In the genomic region with DNA sequence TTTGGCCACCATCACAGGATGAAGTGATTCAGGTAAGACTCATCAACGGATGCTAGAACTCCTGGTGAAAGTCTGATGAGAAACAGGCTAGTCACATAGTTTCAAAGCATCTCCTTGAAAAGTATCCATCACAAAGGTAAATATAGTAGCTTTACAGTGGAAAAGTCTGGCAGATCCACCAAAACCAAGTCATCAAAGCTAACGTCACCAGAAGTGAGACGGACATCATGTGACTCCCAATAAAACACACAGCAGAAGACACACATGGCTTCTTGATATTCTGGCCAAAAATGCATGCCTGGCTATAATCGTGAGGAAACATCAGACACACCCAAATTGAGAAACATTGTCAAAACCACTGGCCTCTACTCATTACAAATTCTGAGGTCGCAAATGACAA, we compare ENCODE assay signal across 17 cellular contexts. TPM values are rescaled to one million over a fixed set of nuclear protein-coding genes. Genes with fewer than 3 reads are reported as not detected.
DNase-seq lines count a peak whose midpoint lies in the region; ATAC-seq and TF ChIP-seq lines count a peak whose summit lies in the region.
"Had no signal": no experiment of that assay in that cellular context is flagged by ENCODE, and none has a peak within 500 bp of the region (broad histone marks: within the 10 kb centered on the region; RNA-seq: fewer than 3 reads in every experiment).

No MANE protein-coding gene starts in this region.

- no peaks in the 10 kb centered on the region for H3K9me2 ChIP-seq in PC-3 (replicated peaks; ENCODE audit: low read length)

- CTCF ChIA-PET in PC-3 (lab: Charles Lee): interaction anchor here (0.7 kb wide), 1 partner anchor 73 kb away, joined by 5 read pairs; no protein-coding TSS in a partner anchor

- H3F3A ChIP-seq in PC-3 (ENCODE audit: low read length, unreplicated experiment): no peaks in the 10 kb centered on the region
- no peaks in the 10 kb centered on the region for H3F3A ChIP-seq in smooth muscle cell (ENCODE audit: low read depth)

- POLR2A ChIA-PET in PC-3 (lab: Charles Lee; ENCODE audit: unreplicated experiment): interaction anchor here (0.6 kb wide), 2 partner anchors 17 to 436 kb away, joined by 3 to 5 read pairs; no protein-coding TSS in a partner anchor

- no peak overlapping the region for H2AFZ ChIP-seq in PC-3 (ENCODE audit: low read length)
- H2AFZ ChIP-seq in smooth muscle cell (ENCODE audit: low read depth): no peak overlapping the region
- H2AFZ ChIP-seq: GM23338 had no signal

- H3K9ac ChIP-seq in PC-3 (ENCODE audit: low read length): peak overlapping the region; percentile 93
- no peak overlapping the region for H3K9ac ChIP-seq in skeletal muscle satellite cell (ENCODE audit: low read depth, low read length)
- H3K9ac ChIP-seq in smooth muscle cell (ENCODE audit: low read depth): no peak overlapping the region

- intact Hi-C loops in PC-3 (cut with micrococcal nuclease): loop anchor here (1.0 to 2.0 kb wide), 3 partner anchors 17 to 61 kb away; a partner anchor contains a TSS
- intact Hi-C loops in dendritic cell treated with granulocyte-macrophage colony-stimulating factor and Interleukin-4, amounts not matched to agents 40 ng/mL and 50 ng/mL, for 4 days (cut with micrococcal nuclease): no loop called here
- intact Hi-C loops in esophagus muscularis mucosa (cut with DNase I): no loop called here

- TF ChIP-seq POLR2A in esophagus muscularis mucosa (IDR thresholded peaks at IDR 0.05; ENCODE audit: low read depth): no peak

- WGBS in smooth muscle cell (ENCODE audit: low lambda C conversion rate): 85% methylated on average over 5 of the region's 5 CpGs
- 65% methylated on average over 5 of the region's 5 CpGs for WGBS in esophagus muscularis mucosa

- ATAC-seq in PC-3: peak; percentile 89
- ATAC-seq: GM23338 had no signal

- TF ChIP-seq EP300 in esophagus muscularis mucosa (IDR thresholded peaks at IDR 0.05): no peak

- TF ChIP-seq CTCF in PC-3 (conservative IDR thresholded peaks at IDR 0.05; ENCODE audit: low read depth, low read length) (no peak), smooth muscle cell (IDR thresholded peaks at IDR 0.05; ENCODE audit: borderline replicate concordance, insufficient read depth, poor library complexity, severe bottlenecking) (no peak), esophagus muscularis mucosa (IDR thresholded peaks at IDR 0.05) (no peak)

- H3K27ac ChIP-seq in PC-3 (ENCODE audit: low read length) (peak overlapping the region; percentile 100), smooth muscle cell (ENCODE audit: low read depth) (no peak overlapping the region), esophagus muscularis mucosa (replicated peaks in 1 of 4) (no peak overlapping the region)
- H3K27ac ChIP-seq: vagina had no signal

- H3K4me1 ChIP-seq in PC-3 (ENCODE audit: insufficient read depth, low read length) (peaks cover 24% of the 10 kb centered on the region), skeletal muscle satellite cell (ENCODE audit: control insufficient read depth, insufficient read depth, low read length) (peaks cover 12% of the 10 kb centered on the region), smooth muscle cell (ENCODE audit: low read depth) (no peaks in the 10 kb centered on the region), esophagus muscularis mucosa (no peaks in the 10 kb centered on the region)
- H3K4me1 ChIP-seq: vagina had no signal

- peaks cover 7% of the 10 kb centered on the region for H3K4me1 Mint-ChIP-seq in dendritic cell treated with granulocyte-macrophage colony-stimulating factor and Interleukin-4, amounts not matched to agents 40 ng/mL and 50 ng/mL, for 4 days (ENCODE audit: low read depth)
- H3K4me1 Mint-ChIP-seq in activated naive CD8-positive, alpha-beta T cell treated with anti-CD3 and anti-CD28 coated beads for 36 hours: no peaks in the 10 kb centered on the region
- H3K4me1 Mint-ChIP-seq: activated naive CD4-positive, alpha-beta T cell treated with anti-CD3 and anti-CD28 coated beads, Interleukin-2, amount 10 ng/mL, durations not matched to agents 7 days and 5 days; GM23338; nephron had no signal

- H3K9me3 Mint-ChIP-seq in dendritic cell treated with granulocyte-macrophage colony-stimulating factor and Interleukin-4, amounts not matched to agents 40 ng/mL and 50 ng/mL, for 4 days: no peaks in the 10 kb centered on the region
- no peaks in the 10 kb centered on the region for H3K9me3 Mint-ChIP-seq in activated naive CD8-positive, alpha-beta T cell treated with anti-CD3 and anti-CD28 coated beads for 36 hours
- H3K9me3 Mint-ChIP-seq: activated naive CD4-positive, alpha-beta T cell treated with anti-CD3 and anti-CD28 coated beads, Interleukin-2, amount 10 ng/mL, durations not matched to agents 7 days and 5 days; GM23338; nephron had no signal

- H3K9me3 ChIP-seq in PC-3 (ENCODE audit: low read length): no peaks in the 10 kb centered on the region
- H3K9me3 ChIP-seq in skeletal muscle satellite cell (replicated peaks; ENCODE audit: low read length): no peaks in the 10 kb centered on the region
- no peaks in the 10 kb centered on the region for H3K9me3 ChIP-seq in smooth muscle cell (replicated peaks; ENCODE audit: low read depth)
- no peaks in the 10 kb centered on the region for H3K9me3 ChIP-seq in esophagus muscularis mucosa
- H3K9me3 ChIP-seq: vagina had no signal

- peak overlapping the region; percentile 17 for H3K27ac Mint-ChIP-seq in dendritic cell treated with granulocyte-macrophage colony-stimulating factor and Interleukin-4, amounts not matched to agents 40 ng/mL and 50 ng/mL, for 4 days
- H3K27ac Mint-ChIP-seq in activated naive CD8-positive, alpha-beta T cell treated with anti-CD3 and anti-CD28 coated beads for 36 hours: no peak overlapping the region
- H3K27ac Mint-ChIP-seq: activated naive CD4-positive, alpha-beta T cell treated with anti-CD3 and anti-CD28 coated beads, Interleukin-2, amount 10 ng/mL, durations not matched to agents 7 days and 5 days; GM23338; nephron had no signal

- DNase-seq in GM04503 (ENCODE audit: low read depth): peak; percentile 94
- peak; percentile 95 for DNase-seq in PC-3
- DNase-seq in activated naive CD8-positive, alpha-beta T cell treated with anti-CD3 and anti-CD28 coated beads for 36 hours: no peak
- no peak for DNase-seq in smooth muscle cell (lab: John Stamatoyannopoulos, UW; ENCODE audit: unreplicated experiment)
- no peak for DNase-seq in esophagus muscularis mucosa (ENCODE audit: extremely low spot score)
- DNase-seq: activated naive CD4-positive, alpha-beta T cell treated with anti-CD3 and anti-CD28 coated beads, Interleukin-2, amount 10 ng/mL, durations not matched to agents 7 days and 5 days; central memory CD4-positive, alpha-beta T cell; COR-L47; NCI-H2081; Right ventricle myocardium superior; stimulated activated CD4-positive, alpha-beta T cell treated with anti-CD3 and anti-CD28 coated beads, Interleukin-2, amount 100 ng/mL, for 48 hours had no signal

- H3K4me2 ChIP-seq in PC-3 (ENCODE audit: low read length) (no peak overlapping the region), skeletal muscle satellite cell (ENCODE audit: low read length) (peak overlapping the region; percentile 18), smooth muscle cell (no peak overlapping the region)
- H3K4me2 ChIP-seq: GM23338 had no signal

- H3K79me2 ChIP-seq in PC-3 (ENCODE audit: low read length): no peaks in the 10 kb centered on the region
- no peaks in the 10 kb centered on the region for H3K79me2 ChIP-seq in smooth muscle cell (ENCODE audit: low read depth)

- peaks cover 9% of the 10 kb centered on the region for H3K36me3 ChIP-seq in PC-3 (ENCODE audit: low read depth, low read length)
- H3K36me3 ChIP-seq in skeletal muscle satellite cell (ENCODE audit: insufficient read depth, low read length): peaks cover 12% of the 10 kb centered on the region
- no peaks in the 10 kb centered on the region for H3K36me3 ChIP-seq in smooth muscle cell (ENCODE audit: low read depth)
- peaks cover 9 to 82% (median 52%) of the 10 kb centered on the region in 4 donors for H3K36me3 ChIP-seq in esophagus muscularis mucosa

- H3K4me3 Mint-ChIP-seq in dendritic cell treated with granulocyte-macrophage colony-stimulating factor and Interleukin-4, amounts not matched to agents 40 ng/mL and 50 ng/mL, for 4 days: no peak overlapping the region
- no peak overlapping the region for H3K4me3 Mint-ChIP-seq in activated naive CD8-positive, alpha-beta T cell treated with anti-CD3 and anti-CD28 coated beads for 36 hours
- H3K4me3 Mint-ChIP-seq: activated naive CD4-positive, alpha-beta T cell treated with anti-CD3 and anti-CD28 coated beads, Interleukin-2, amount 10 ng/mL, durations not matched to agents 7 days and 5 days; GM23338; nephron had no signal

- BruUV-seq in PC-3 (replicated peaks; lab: Mats Ljungman, UMichigan): no TSS peak

- H4K20me1 ChIP-seq in PC-3 (ENCODE audit: low read length) (no peaks in the 10 kb centered on the region), smooth muscle cell (ENCODE audit: low read depth) (no peaks in the 10 kb centered on the region)

- no peak overlapping the region for H3K4me3 ChIP-seq in PC-3 (ENCODE audit: low read length)
- H3K4me3 ChIP-seq in skeletal muscle satellite cell (ENCODE audit: low read length): no peak overlapping the region
- H3K4me3 ChIP-seq in smooth muscle cell: no peak overlapping the region
- no peak overlapping the region for H3K4me3 ChIP-seq in esophagus muscularis mucosa
- H3K4me3 ChIP-seq: GM23338, lung, vagina had no signal

- peaks cover 96% of the 10 kb centered on the region for H3K36me3 Mint-ChIP-seq in dendritic cell treated with granulocyte-macrophage colony-stimulating factor and Interleukin-4, amounts not matched to agents 40 ng/mL and 50 ng/mL, for 4 days (ENCODE audit: low read depth)
- peaks cover 4% of the 10 kb centered on the region for H3K36me3 Mint-ChIP-seq in activated naive CD8-positive, alpha-beta T cell treated with anti-CD3 and anti-CD28 coated beads for 36 hours

- no peaks in the 10 kb centered on the region for H3K27me3 Mint-ChIP-seq in dendritic cell treated with granulocyte-macrophage colony-stimulating factor and Interleukin-4, amounts not matched to agents 40 ng/mL and 50 ng/mL, for 4 days
- H3K27me3 Mint-ChIP-seq in activated naive CD8-positive, alpha-beta T cell treated with anti-CD3 and anti-CD28 coated beads for 36 hours: no peaks in the 10 kb centered on the region
- H3K27me3 Mint-ChIP-seq: activated naive CD4-positive, alpha-beta T cell treated with anti-CD3 and anti-CD28 coated beads, Interleukin-2, amount 10 ng/mL, durations not matched to agents 7 days and 5 days had no signal

- H3K27me3 ChIP-seq in PC-3 (ENCODE audit: low read length): no peaks in the 10 kb centered on the region
- no peaks in the 10 kb centered on the region for H3K27me3 ChIP-seq in skeletal muscle satellite cell (ENCODE audit: control insufficient read depth, insufficient read depth, low read length)
- no peaks in the 10 kb centered on the region for H3K27me3 ChIP-seq in smooth muscle cell (ENCODE audit: low read depth)
- H3K27me3 ChIP-seq in esophagus muscularis mucosa: no peaks in the 10 kb centered on the region
- H3K27me3 ChIP-seq: vagina had no signal

RNA-seq across cellular contexts. Expression of a gene that starts 17.9 kb away (rescaled TPM):
- 3.6 and 4.8 TPM in 2 replicates for total RNA-seq in PC-3 (2014; rRNA removed)
- under 0.01 and 0.51 TPM in 2 replicates for total RNA-seq in skeletal muscle satellite cell (2012; rRNA removed)
- under 1 TPM; 0.47 to 0.64 TPM for total RNA-seq in activated naive CD8-positive, alpha-beta T cell treated with anti-CD3 and anti-CD28 coated beads for 36 hours
- 2.3 and 6.4 TPM in 2 replicates for total RNA-seq in smooth muscle cell
- polyA plus RNA-seq in smooth muscle cell: 0.53 and 2.7 TPM in 2 replicates
- under 1 TPM; 0.26 to 0.83 (median 0.45) TPM for total RNA-seq in esophagus muscularis mucosa

RNA-seq across cellular contexts. Expression of a gene that starts 33.7 kb away (rescaled TPM):
- total RNA-seq in PC-3 (2014; rRNA removed) (4.1 and 4.7 TPM in 2 replicates), smooth muscle cell (0.99 and 2.2 TPM in 2 replicates), esophagus muscularis mucosa (1 to 10 TPM; 2.0 to 5.0 (median 3.1) TPM)
- total RNA-seq in skeletal muscle satellite cell (2012; rRNA removed): 0.44 and 0.51 TPM in 2 replicates
- 1 to 10 TPM; 1.4 TPM for total RNA-seq in activated naive CD8-positive, alpha-beta T cell treated with anti-CD3 and anti-CD28 coated beads for 36 hours
- 0.90 and 2.8 TPM in 2 replicates for polyA plus RNA-seq in smooth muscle cell

Comparison
In these comparisons a context has a peak if more than half of its experiments do, and no peak if none do; other contexts are left out.
1. DNase-seq: peak in GM04503 (single experiment) and PC-3 (single experiment); none in activated naive CD8-positive, alpha-beta T cell treated with anti-CD3 and anti-CD28 coated beads for 36 hours (single experiment), smooth muscle cell (single experiment) and esophagus muscularis mucosa (single experiment).